ENCODE assay signal across 24 cellular contexts in genomic region chr4:108473163-108473720, GRCh38.
A peak's percentile ranks its signal among the peaks of the same experiment; 100 is the strongest.
DNase-seq lines count a peak whose midpoint lies in the region; ATAC-seq, FAIRE-seq and TF ChIP-seq lines count a peak whose summit lies in the region.
"Had no signal": no experiment of that assay in that cellular context is flagged by ENCODE, and none has a peak within 500 bp of the region (broad histone marks: within the 10 kb centered on the region; RNA-seq: fewer than 3 reads in every experiment).

No MANE protein-coding gene starts in this region.

- peaks cover 13% of the 10 kb centered on the region for H3K36me3 Mint-ChIP-seq in activated naive CD8-positive, alpha-beta T cell treated with anti-CD3 and anti-CD28 coated beads, Interleukin-2, amount 10 ng/mL, durations not matched to agents 7 days and 5 days
- H3K36me3 Mint-ChIP-seq in activated naive CD8-positive, alpha-beta T cell treated with anti-CD3 and anti-CD28 coated beads for 36 hours: no peaks in the 10 kb centered on the region
- H3K36me3 Mint-ChIP-seq: brain; CD8-positive, alpha-beta T cell had no signal

- H3K27me3 Mint-ChIP-seq in activated naive CD8-positive, alpha-beta T cell treated with anti-CD3 and anti-CD28 coated beads, Interleukin-2, amount 10 ng/mL, durations not matched to agents 7 days and 5 days: no peaks in the 10 kb centered on the region
- no peaks in the 10 kb centered on the region for H3K27me3 Mint-ChIP-seq in activated naive CD8-positive, alpha-beta T cell treated with anti-CD3 and anti-CD28 coated beads for 36 hours
- H3K27me3 Mint-ChIP-seq: activated CD4-positive, alpha-beta memory T cell treated with anti-CD3 and anti-CD28 coated beads, Interleukin-2, amount 10 ng/mL, durations not matched to agents 7 days and 5 days; activated naive CD4-positive, alpha-beta T cell treated with anti-CD3 and anti-CD28 coated beads, Interleukin-2, amount 50 U/mL, for 24 hours had no signal

- H3K4me3 ChIP-seq in epithelial cell of proximal tubule (ENCODE audit: low read depth, low read length) (no peak overlapping the region), small intestine (ENCODE audit: low read depth in 1 of 2, low read length in 2 of 2) (no peak overlapping the region)
- H3K4me3 ChIP-seq: lower lobe of right lung had no signal

- no peaks in the 10 kb centered on the region for H3K9me3 ChIP-seq in small intestine (ENCODE audit: control insufficient read depth, low read depth)
- H3K9me3 ChIP-seq: lower lobe of right lung had no signal

- H3K4me1 ChIP-seq in small intestine (ENCODE audit: control insufficient read depth in 2 of 2, insufficient read depth in 1 of 2, low read depth in 1 of 2, low read length in 1 of 2): no peaks in the 10 kb centered on the region
- H3K4me1 ChIP-seq: lower lobe of right lung had no signal

- H3K36me3 ChIP-seq in small intestine (ENCODE audit: control insufficient read depth in 2 of 2, insufficient read depth in 2 of 2, low read length in 2 of 2): no peaks in the 10 kb centered on the region
- H3K36me3 ChIP-seq: lower lobe of right lung, WERI-Rb-1 had no signal

- no peak overlapping the region for H3K4me3 Mint-ChIP-seq in activated naive CD8-positive, alpha-beta T cell treated with anti-CD3 and anti-CD28 coated beads, Interleukin-2, amount 10 ng/mL, durations not matched to agents 7 days and 5 days
- H3K4me3 Mint-ChIP-seq in activated naive CD8-positive, alpha-beta T cell treated with anti-CD3 and anti-CD28 coated beads for 36 hours: no peak overlapping the region
- H3K4me3 Mint-ChIP-seq: activated CD4-positive, alpha-beta memory T cell treated with anti-CD3 and anti-CD28 coated beads, Interleukin-2, amount 10 ng/mL, durations not matched to agents 7 days and 5 days; activated naive CD4-positive, alpha-beta T cell treated with anti-CD3 and anti-CD28 coated beads, Interleukin-2, amount 50 U/mL, for 24 hours; brain; CD8-positive, alpha-beta T cell had no signal

- 29 to 62% (median 62%) methylated on average over 2 of the region's 2 CpGs for WGBS in small intestine, 3 donors

- POLR2A ChIA-PET in activated naive CD8-positive, alpha-beta T cell treated with anti-CD3 and anti-CD28 coated beads, Interleukin-2, amount 10 ng/mL, durations not matched to agents 7 days and 5 days (lab: Charles Lee): no interaction called here

- no peak for FAIRE-seq in small intestine (lab: Jason Lieb, UNC)
- FAIRE-seq: H1, islet of Langerhans had no signal

- no peak overlapping the region for H3K27ac ChIP-seq in small intestine (ENCODE audit: low read depth in 1 of 2, low read length in 1 of 2)
- H3K27ac ChIP-seq: lower lobe of right lung, WERI-Rb-1 had no signal

- no peak for DNase-seq in activated naive CD8-positive, alpha-beta T cell treated with anti-CD3 and anti-CD28 coated beads, Interleukin-2, amount 10 ng/mL, durations not matched to agents 7 days and 5 days
- DNase-seq in activated naive CD8-positive, alpha-beta T cell treated with anti-CD3 and anti-CD28 coated beads for 36 hours: no peak
- DNase-seq in NCI-H69 (lab: John Stamatoyannopoulos, UW): peak; percentile 22
- no peak for DNase-seq in epithelial cell of proximal tubule (ENCODE audit: low read depth)
- DNase-seq in small intestine: peak; percentile 16
- no peak for DNase-seq in activated T-cell treated with anti-CD3 and anti-CD28 coated beads, Interleukin-2, amount 50 U/mL, for 1 hour
- DNase-seq: activated CD4-positive, alpha-beta memory T cell treated with anti-CD3 and anti-CD28 coated beads, Interleukin-2, amount 10 ng/mL, durations not matched to agents 7 days and 5 days; activated T-cell treated with anti-CD3 and anti-CD28 coated beads, Interleukin-2, amount 50 U/mL, for 48 hours; CD8-positive, alpha-beta T cell; cortex of kidney; foreskin melanocyte; hippocampal formation; lower lobe of right lung; NCI-H1417 treated with DMSO at 0.1 percent for 48 hours; NCI-H82; T-helper 2 cell; trophoblast cell; WERI-Rb-1 had no signal

- peaks cover 6% of the 10 kb centered on the region for H3K9me3 Mint-ChIP-seq in activated naive CD8-positive, alpha-beta T cell treated with anti-CD3 and anti-CD28 coated beads, Interleukin-2, amount 10 ng/mL, durations not matched to agents 7 days and 5 days
- H3K9me3 Mint-ChIP-seq in activated naive CD8-positive, alpha-beta T cell treated with anti-CD3 and anti-CD28 coated beads for 36 hours: no peaks in the 10 kb centered on the region
- H3K9me3 Mint-ChIP-seq: activated CD4-positive, alpha-beta memory T cell treated with anti-CD3 and anti-CD28 coated beads, Interleukin-2, amount 10 ng/mL, durations not matched to agents 7 days and 5 days; activated naive CD4-positive, alpha-beta T cell treated with anti-CD3 and anti-CD28 coated beads, Interleukin-2, amount 50 U/mL, for 24 hours; CD8-positive, alpha-beta T cell had no signal

- H3K27ac Mint-ChIP-seq in activated naive CD8-positive, alpha-beta T cell treated with anti-CD3 and anti-CD28 coated beads, Interleukin-2, amount 10 ng/mL, durations not matched to agents 7 days and 5 days: no peak overlapping the region
- no peak overlapping the region for H3K27ac Mint-ChIP-seq in activated naive CD8-positive, alpha-beta T cell treated with anti-CD3 and anti-CD28 coated beads for 36 hours
- H3K27ac Mint-ChIP-seq: activated CD4-positive, alpha-beta memory T cell treated with anti-CD3 and anti-CD28 coated beads, Interleukin-2, amount 10 ng/mL, durations not matched to agents 7 days and 5 days; activated naive CD4-positive, alpha-beta T cell treated with anti-CD3 and anti-CD28 coated beads, Interleukin-2, amount 50 U/mL, for 24 hours; brain; CD8-positive, alpha-beta T cell had no signal

- peak; percentile 14 for TF ChIP-seq CTCF in epithelial cell of proximal tubule (conservative IDR thresholded peaks at IDR 0.05; ENCODE audit: low read depth, low read length)

- H3K4me1 Mint-ChIP-seq in activated naive CD8-positive, alpha-beta T cell treated with anti-CD3 and anti-CD28 coated beads, Interleukin-2, amount 10 ng/mL, durations not matched to agents 7 days and 5 days: peaks cover 34% of the 10 kb centered on the region
- H3K4me1 Mint-ChIP-seq in activated naive CD8-positive, alpha-beta T cell treated with anti-CD3 and anti-CD28 coated beads for 36 hours: peaks cover 20% of the 10 kb centered on the region
- H3K4me1 Mint-ChIP-seq: brain had no signal

- H3K27me3 ChIP-seq in small intestine (ENCODE audit: control insufficient read depth in 2 of 2, insufficient read depth in 2 of 2, low read length in 2 of 2): no peaks in the 10 kb centered on the region

- ATAC-seq in activated naive CD8-positive, alpha-beta T cell treated with anti-CD3 and anti-CD28 coated beads, Interleukin-2, amount 10 ng/mL, durations not matched to agents 7 days and 5 days (ENCODE audit: low read depth): peak; percentile 47
- ATAC-seq in HG03039 (IDR thresholded peaks at IDR 0.05; ENCODE audit: unreplicated experiment) (no peak), GM18909 (IDR thresholded peaks at IDR 0.05; ENCODE audit: poor library complexity, unreplicated experiment) (no peak)
- ATAC-seq: CD8-positive, alpha-beta T cell; lower lobe of right lung had no signal

Comparison
In these comparisons a context has a peak if more than half of its experiments do, and no peak if none do; other contexts are left out.
1. DNase-seq: peak in NCI-H69 (single experiment) and small intestine (single experiment); none in activated naive CD8-positive, alpha-beta T cell treated with anti-CD3 and anti-CD28 coated beads, Interleukin-2, amount 10 ng/mL, durations not matched to agents 7 days and 5 days (single experiment), activated naive CD8-positive, alpha-beta T cell treated with anti-CD3 and anti-CD28 coated beads for 36 hours (single experiment), epithelial cell of proximal tubule (single experiment) and activated T-cell treated with anti-CD3 and anti-CD28 coated beads, Interleukin-2, amount 50 U/mL, for 1 hour (single experiment).